ENCODE assay signal across 11 cellular contexts in the genomic region with DNA sequence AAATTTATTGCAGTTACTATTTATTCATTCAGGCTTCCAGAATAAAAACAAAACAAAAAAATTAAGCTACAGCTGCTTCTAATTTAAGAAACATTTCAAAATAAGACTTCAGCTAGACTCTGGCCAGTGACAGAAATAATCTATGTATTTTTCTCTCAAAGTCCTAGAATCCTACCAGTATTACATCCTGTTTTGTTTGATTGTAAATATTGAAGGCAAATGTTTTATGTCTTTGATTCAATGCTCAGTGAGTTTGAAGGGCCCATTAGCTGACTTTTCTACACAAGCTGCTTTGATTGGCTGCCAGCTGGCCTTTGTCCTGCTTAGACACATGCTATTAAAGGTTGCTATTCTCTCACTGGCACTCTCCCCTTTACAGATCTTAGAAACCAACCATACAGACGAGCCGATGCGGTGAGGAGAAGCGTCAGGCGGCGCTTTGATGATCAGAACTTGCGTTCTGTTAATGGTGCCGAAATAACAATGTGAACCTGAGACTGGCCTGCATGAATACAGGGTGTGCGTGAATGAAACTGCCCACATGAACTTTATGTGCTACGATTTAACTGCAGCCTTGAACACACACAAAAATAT.
DNase-seq lines count a peak whose midpoint lies in the region; ATAC-seq and TF ChIP-seq lines count a peak whose summit lies in the region.
"Had no signal": no experiment of that assay in that cellular context is flagged by ENCODE, and none has a peak within 500 bp of the region (broad histone marks: within the 10 kb centered on the region; RNA-seq: fewer than 3 reads in every experiment).

No MANE protein-coding gene starts in this region.

- WGBS in right lobe of liver (ENCODE audit: insufficient coverage, low coverage, low lambda C conversion rate, missing lambda C conversion rate) = 40% methylated on average over 10 of the region's 10 CpGs

- no peak for DNase-seq in activated CD4-positive, alpha-beta T cell treated with anti-CD3 and anti-CD28 coated beads, Interleukin-2, amount 10 ng/mL, durations not matched to agents 7 days and 5 days
- no peak for DNase-seq in activated CD4-positive, alpha-beta T cell treated with anti-CD3 and anti-CD28 coated beads for 36 hours
- peak in 17 of 61 donors; percentile 2 to 67 (median 26) for DNase-seq in caudate nucleus (lab: John Stamatoyannopoulos, UW)
- peak; percentile 60 to 68 (median 64) for DNase-seq in right lobe of liver
- DNase-seq in upper lobe of right lung = peak; percentile 66
- DNase-seq in T-cell = no peak
- no peak for DNase-seq in AML-193 (lab: John Stamatoyannopoulos, UW)
- DNase-seq: activated effector memory CD4-positive, alpha-beta T cell treated with Interleukin-2 at 50 U/mL for 16 hours; KBM-7 had no signal

- H3K36me3 ChIP-seq in right lobe of liver (no peaks in the 10 kb centered on the region), upper lobe of right lung (peaks cover 50% of the 10 kb centered on the region)

- H3K27me3 Mint-ChIP-seq in activated CD4-positive, alpha-beta T cell treated with anti-CD3 and anti-CD28 coated beads, Interleukin-2, amount 10 ng/mL, durations not matched to agents 7 days and 5 days = no peaks in the 10 kb centered on the region
- H3K27me3 Mint-ChIP-seq in activated CD4-positive, alpha-beta T cell treated with anti-CD3 and anti-CD28 coated beads for 36 hours = no peaks in the 10 kb centered on the region
- no peaks in the 10 kb centered on the region for H3K27me3 Mint-ChIP-seq in T-cell

- H3K4me3 ChIP-seq in right lobe of liver (no peak overlapping the region), upper lobe of right lung (no peak overlapping the region)
- H3K4me3 ChIP-seq: upper lobe of left lung had no signal

- intact Hi-C loops in activated CD4-positive, alpha-beta T cell treated with anti-CD3 and anti-CD28 coated beads for 36 hours (cut with DNase I, micrococcal nuclease) = no loop called here
- intact Hi-C loops in right lobe of liver (cut with DNase I) (no loop called here), upper lobe of right lung (cut with DNase I) (no loop called here)

- H3K36me3 Mint-ChIP-seq in activated CD4-positive, alpha-beta T cell treated with anti-CD3 and anti-CD28 coated beads, Interleukin-2, amount 10 ng/mL, durations not matched to agents 7 days and 5 days (ENCODE audit: low read depth) = peaks cover 7% of the 10 kb centered on the region
- peaks cover 10% of the 10 kb centered on the region for H3K36me3 Mint-ChIP-seq in activated CD4-positive, alpha-beta T cell treated with anti-CD3 and anti-CD28 coated beads for 36 hours (ENCODE audit: low read depth)
- peaks cover 3% of the 10 kb centered on the region for H3K36me3 Mint-ChIP-seq in T-cell

- POLR2A ChIA-PET in activated CD4-positive, alpha-beta T cell treated with anti-CD3 and anti-CD28 coated beads, Interleukin-2, amount 10 ng/mL, durations not matched to agents 7 days and 5 days (lab: Charles Lee) = no interaction called here
- POLR2A ChIA-PET in activated CD4-positive, alpha-beta T cell treated with anti-CD3 and anti-CD28 coated beads for 36 hours (lab: Charles Lee) = no interaction called here
- POLR2A ChIA-PET in T-cell (lab: Charles Lee) = interaction anchor here in 1 of 2 donors (1.0 kb wide), 1 partner anchor 79 kb away, joined by 4 read pairs; no protein-coding TSS in a partner anchor

- H3K27me3 ChIP-seq in right lobe of liver (no peaks in the 10 kb centered on the region), upper lobe of right lung (no peaks in the 10 kb centered on the region)
- H3K27me3 ChIP-seq: upper lobe of left lung had no signal

- ATAC-seq in activated CD4-positive, alpha-beta T cell treated with anti-CD3 and anti-CD28 coated beads for 36 hours = no peak
- peak; percentile 73 to 83 (median 81) for ATAC-seq in right lobe of liver
- peak; percentile 59 for ATAC-seq in upper lobe of right lung
- ATAC-seq in HG02610 (IDR thresholded peaks at IDR 0.05; ENCODE audit: unreplicated experiment) = no peak
- no peak for ATAC-seq in T-cell (replicated peaks in 1 of 4)

- H3K27ac ChIP-seq in caudate nucleus (ENCODE audit: low read depth, low read length) = peak overlapping the region; percentile 36
- no peak overlapping the region for H3K27ac ChIP-seq in right lobe of liver
- no peak overlapping the region for H3K27ac ChIP-seq in upper lobe of right lung

- no peak for TF ChIP-seq POLR2A in right lobe of liver (IDR thresholded peaks at IDR 0.05)

- H3K9me3 Mint-ChIP-seq in activated CD4-positive, alpha-beta T cell treated with anti-CD3 and anti-CD28 coated beads, Interleukin-2, amount 10 ng/mL, durations not matched to agents 7 days and 5 days = no peaks in the 10 kb centered on the region
- no peaks in the 10 kb centered on the region for H3K9me3 Mint-ChIP-seq in activated CD4-positive, alpha-beta T cell treated with anti-CD3 and anti-CD28 coated beads for 36 hours (ENCODE audit: low read depth)
- no peaks in the 10 kb centered on the region for H3K9me3 Mint-ChIP-seq in T-cell

- TF ChIP-seq CTCF in right lobe of liver (IDR thresholded peaks at IDR 0.05) (no peak), upper lobe of right lung (IDR thresholded peaks at IDR 0.05) (no peak)

- H3K4me1 Mint-ChIP-seq in activated CD4-positive, alpha-beta T cell treated with anti-CD3 and anti-CD28 coated beads, Interleukin-2, amount 10 ng/mL, durations not matched to agents 7 days and 5 days = no peaks in the 10 kb centered on the region
- H3K4me1 Mint-ChIP-seq in activated CD4-positive, alpha-beta T cell treated with anti-CD3 and anti-CD28 coated beads for 36 hours = no peaks in the 10 kb centered on the region
- H3K4me1 Mint-ChIP-seq in T-cell = no peaks in the 10 kb centered on the region

- H3K4me3 Mint-ChIP-seq in activated CD4-positive, alpha-beta T cell treated with anti-CD3 and anti-CD28 coated beads, Interleukin-2, amount 10 ng/mL, durations not matched to agents 7 days and 5 days = no peak overlapping the region
- H3K4me3 Mint-ChIP-seq in activated CD4-positive, alpha-beta T cell treated with anti-CD3 and anti-CD28 coated beads for 36 hours = no peak overlapping the region
- H3K4me3 Mint-ChIP-seq in T-cell = no peak overlapping the region

- CTCF ChIA-PET in activated CD4-positive, alpha-beta T cell treated with anti-CD3 and anti-CD28 coated beads, Interleukin-2, amount 10 ng/mL, durations not matched to agents 7 days and 5 days (lab: Charles Lee) = interaction anchor here (0.5 to 1.6 kb wide), 3 partner anchors 12 to 1489 kb away, joined by 3 to 6 read pairs (median 3); no protein-coding TSS in a partner anchor
- CTCF ChIA-PET in activated CD4-positive, alpha-beta T cell treated with anti-CD3 and anti-CD28 coated beads for 36 hours (lab: Charles Lee) = interaction anchor here (0.7 to 3.4 kb wide), 3 partner anchors 12 to 472 kb away, joined by 3 to 17 read pairs (median 5); partner anchors contain the start of gene STAM2
- CTCF ChIA-PET in T-cell (lab: Charles Lee) = interaction anchor here in 1 of 2 donors (1.0 kb wide), 1 partner anchor 11 kb away, joined by 5 read pairs; no protein-coding TSS in a partner anchor

- peaks cover 0 to 14% (median 2%) of the 10 kb centered on the region in 4 donors for H3K4me1 ChIP-seq in right lobe of liver
- peaks cover 13% of the 10 kb centered on the region for H3K4me1 ChIP-seq in upper lobe of right lung

- H3K27ac Mint-ChIP-seq in activated CD4-positive, alpha-beta T cell treated with anti-CD3 and anti-CD28 coated beads, Interleukin-2, amount 10 ng/mL, durations not matched to agents 7 days and 5 days = peak overlapping the region; percentile 61
- no peak overlapping the region for H3K27ac Mint-ChIP-seq in activated CD4-positive, alpha-beta T cell treated with anti-CD3 and anti-CD28 coated beads for 36 hours
- no peak overlapping the region for H3K27ac Mint-ChIP-seq in T-cell

- H3K9me3 ChIP-seq in right lobe of liver (no peaks in the 10 kb centered on the region), upper lobe of right lung (no peaks in the 10 kb centered on the region)
- H3K9me3 ChIP-seq: upper lobe of left lung had no signal

Comparison
In these comparisons a context has a peak if more than half of its experiments do, and no peak if none do; other contexts are left out.
1. DNase-seq: peak in right lobe of liver (3 of 3) and upper lobe of right lung (single experiment); none in activated CD4-positive, alpha-beta T cell treated with anti-CD3 and anti-CD28 coated beads, Interleukin-2, amount 10 ng/mL, durations not matched to agents 7 days and 5 days (single experiment), activated CD4-positive, alpha-beta T cell treated with anti-CD3 and anti-CD28 coated beads for 36 hours (single experiment), T-cell (0 of 34) and AML-193 (0 of 2).
2. ATAC-seq: peak in right lobe of liver (4 of 4) and upper lobe of right lung (single experiment); none in activated CD4-positive, alpha-beta T cell treated with anti-CD3 and anti-CD28 coated beads for 36 hours (single experiment), HG02610 (single experiment) and T-cell (0 of 4).